In the genomic region with DNA sequence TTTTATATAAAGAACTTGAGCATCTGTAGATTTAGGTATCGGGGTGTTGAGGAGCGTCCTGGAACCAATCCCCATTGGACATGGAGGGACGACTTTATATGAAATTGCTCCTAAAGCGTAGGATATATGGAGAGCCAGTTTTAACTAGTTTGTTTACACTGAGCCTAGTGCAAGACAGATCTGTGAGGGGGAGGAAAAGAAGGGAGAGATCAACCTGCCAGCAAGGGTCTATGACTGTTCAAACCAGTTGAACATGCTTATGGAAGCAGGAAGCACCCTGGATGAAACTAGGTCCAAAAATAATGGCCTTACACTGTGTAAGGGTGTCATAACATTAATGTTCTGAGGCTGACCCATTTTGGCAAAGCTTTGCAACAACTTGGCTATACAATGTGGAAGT, we compare ENCODE assay signal across 17 cellular contexts.
"Had no signal": no experiment of that assay in that cellular context is flagged by ENCODE, and none has a peak within 500 bp of the region (broad histone marks: within the 10 kb centered on the region; RNA-seq: fewer than 3 reads in every experiment).

No MANE protein-coding gene starts in this region.

- ATAC-seq: activated CD8-positive, alpha-beta memory T cell treated with anti-CD3 and anti-CD28 coated beads, Interleukin-2, amount 10 ng/mL, durations not matched to agents 7 days and 5 days; effector memory CD8-positive, alpha-beta T cell; foreskin keratinocyte; left ventricle myocardium superior; natural killer cell had no signal

- DNase-seq: activated CD4-positive, alpha-beta T cell treated with anti-CD3 and anti-CD28 coated beads, Interleukin-2, amount 50 U/mL, for 48 hours; activated CD8-positive, alpha-beta memory T cell treated with anti-CD3 and anti-CD28 coated beads, Interleukin-2, amount 10 ng/mL, durations not matched to agents 7 days and 5 days; amniotic stem cell; effector memory CD8-positive, alpha-beta T cell; foreskin keratinocyte; glutamatergic neuron; left ventricle myocardium superior; natural killer cell; posterior cingulate gyrus; retina; stimulated activated naive CD4-positive, alpha-beta T cell; SW 1271; T-helper 2 cell; thyroid gland; uterus had no signal

- H3K27me3 Mint-ChIP-seq: activated naive CD8-positive, alpha-beta T cell; effector memory CD8-positive, alpha-beta T cell had no signal

- H3K27ac Mint-ChIP-seq: activated CD8-positive, alpha-beta memory T cell treated with anti-CD3 and anti-CD28 coated beads, Interleukin-2, amount 10 ng/mL, durations not matched to agents 7 days and 5 days; activated naive CD8-positive, alpha-beta T cell; effector memory CD8-positive, alpha-beta T cell; memory B cell; natural killer cell had no signal

- H3K4me1 Mint-ChIP-seq: activated CD8-positive, alpha-beta memory T cell treated with anti-CD3 and anti-CD28 coated beads, Interleukin-2, amount 10 ng/mL, durations not matched to agents 7 days and 5 days had no signal

- H3K4me3 Mint-ChIP-seq: activated CD8-positive, alpha-beta memory T cell treated with anti-CD3 and anti-CD28 coated beads, Interleukin-2, amount 10 ng/mL, durations not matched to agents 7 days and 5 days; activated naive CD8-positive, alpha-beta T cell; effector memory CD8-positive, alpha-beta T cell; memory B cell; natural killer cell had no signal

- H3K27me3 ChIP-seq: foreskin keratinocyte, thyroid gland, uterus had no signal

- H3K27ac ChIP-seq: foreskin keratinocyte had no signal

- H3K36me3 Mint-ChIP-seq: activated CD8-positive, alpha-beta memory T cell treated with anti-CD3 and anti-CD28 coated beads, Interleukin-2, amount 10 ng/mL, durations not matched to agents 7 days and 5 days; activated naive CD8-positive, alpha-beta T cell; memory B cell; natural killer cell had no signal

- H3K9me3 Mint-ChIP-seq: effector memory CD8-positive, alpha-beta T cell; memory B cell; natural killer cell had no signal

- H3K4me1 ChIP-seq: foreskin keratinocyte had no signal

- H3K4me3 ChIP-seq: thyroid gland, uterus had no signal

- H3K36me3 ChIP-seq: thyroid gland, uterus had no signal

- H3K9me3 ChIP-seq: thyroid gland, uterus had no signal
